Comparison of ENCODE assay signal across 2 cellular contexts in genomic region chr16:87279094-87279658, GRCh38.
TF ChIP-seq lines count a peak whose summit lies in the region.

No MANE protein-coding gene starts in this region.

TF ChIP-seq in HepG2, 621 proteins besides CTCF, POLR2A, EP300 and RAD21:
- TF ChIP-seq PAWR (CRISPR knock-in tag; IDR thresholded peaks at IDR 0.05; ENCODE audit: borderline replicate concordance) = no peak
- TF ChIP-seq GLI4 (CRISPR knock-in tag; IDR thresholded peaks at IDR 0.05; ENCODE audit: borderline replicate concordance) = no peak
- TF ChIP-seq FOXA1 (IDR thresholded peaks at IDR 0.05) = no peak
- no peak for TF ChIP-seq FOXA1 (CRISPR knock-in tag; IDR thresholded peaks at IDR 0.05)
- TF ChIP-seq ZKSCAN5 (CRISPR knock-in tag; IDR thresholded peaks at IDR 0.05) = no peak
- TF ChIP-seq, protein P1, sequence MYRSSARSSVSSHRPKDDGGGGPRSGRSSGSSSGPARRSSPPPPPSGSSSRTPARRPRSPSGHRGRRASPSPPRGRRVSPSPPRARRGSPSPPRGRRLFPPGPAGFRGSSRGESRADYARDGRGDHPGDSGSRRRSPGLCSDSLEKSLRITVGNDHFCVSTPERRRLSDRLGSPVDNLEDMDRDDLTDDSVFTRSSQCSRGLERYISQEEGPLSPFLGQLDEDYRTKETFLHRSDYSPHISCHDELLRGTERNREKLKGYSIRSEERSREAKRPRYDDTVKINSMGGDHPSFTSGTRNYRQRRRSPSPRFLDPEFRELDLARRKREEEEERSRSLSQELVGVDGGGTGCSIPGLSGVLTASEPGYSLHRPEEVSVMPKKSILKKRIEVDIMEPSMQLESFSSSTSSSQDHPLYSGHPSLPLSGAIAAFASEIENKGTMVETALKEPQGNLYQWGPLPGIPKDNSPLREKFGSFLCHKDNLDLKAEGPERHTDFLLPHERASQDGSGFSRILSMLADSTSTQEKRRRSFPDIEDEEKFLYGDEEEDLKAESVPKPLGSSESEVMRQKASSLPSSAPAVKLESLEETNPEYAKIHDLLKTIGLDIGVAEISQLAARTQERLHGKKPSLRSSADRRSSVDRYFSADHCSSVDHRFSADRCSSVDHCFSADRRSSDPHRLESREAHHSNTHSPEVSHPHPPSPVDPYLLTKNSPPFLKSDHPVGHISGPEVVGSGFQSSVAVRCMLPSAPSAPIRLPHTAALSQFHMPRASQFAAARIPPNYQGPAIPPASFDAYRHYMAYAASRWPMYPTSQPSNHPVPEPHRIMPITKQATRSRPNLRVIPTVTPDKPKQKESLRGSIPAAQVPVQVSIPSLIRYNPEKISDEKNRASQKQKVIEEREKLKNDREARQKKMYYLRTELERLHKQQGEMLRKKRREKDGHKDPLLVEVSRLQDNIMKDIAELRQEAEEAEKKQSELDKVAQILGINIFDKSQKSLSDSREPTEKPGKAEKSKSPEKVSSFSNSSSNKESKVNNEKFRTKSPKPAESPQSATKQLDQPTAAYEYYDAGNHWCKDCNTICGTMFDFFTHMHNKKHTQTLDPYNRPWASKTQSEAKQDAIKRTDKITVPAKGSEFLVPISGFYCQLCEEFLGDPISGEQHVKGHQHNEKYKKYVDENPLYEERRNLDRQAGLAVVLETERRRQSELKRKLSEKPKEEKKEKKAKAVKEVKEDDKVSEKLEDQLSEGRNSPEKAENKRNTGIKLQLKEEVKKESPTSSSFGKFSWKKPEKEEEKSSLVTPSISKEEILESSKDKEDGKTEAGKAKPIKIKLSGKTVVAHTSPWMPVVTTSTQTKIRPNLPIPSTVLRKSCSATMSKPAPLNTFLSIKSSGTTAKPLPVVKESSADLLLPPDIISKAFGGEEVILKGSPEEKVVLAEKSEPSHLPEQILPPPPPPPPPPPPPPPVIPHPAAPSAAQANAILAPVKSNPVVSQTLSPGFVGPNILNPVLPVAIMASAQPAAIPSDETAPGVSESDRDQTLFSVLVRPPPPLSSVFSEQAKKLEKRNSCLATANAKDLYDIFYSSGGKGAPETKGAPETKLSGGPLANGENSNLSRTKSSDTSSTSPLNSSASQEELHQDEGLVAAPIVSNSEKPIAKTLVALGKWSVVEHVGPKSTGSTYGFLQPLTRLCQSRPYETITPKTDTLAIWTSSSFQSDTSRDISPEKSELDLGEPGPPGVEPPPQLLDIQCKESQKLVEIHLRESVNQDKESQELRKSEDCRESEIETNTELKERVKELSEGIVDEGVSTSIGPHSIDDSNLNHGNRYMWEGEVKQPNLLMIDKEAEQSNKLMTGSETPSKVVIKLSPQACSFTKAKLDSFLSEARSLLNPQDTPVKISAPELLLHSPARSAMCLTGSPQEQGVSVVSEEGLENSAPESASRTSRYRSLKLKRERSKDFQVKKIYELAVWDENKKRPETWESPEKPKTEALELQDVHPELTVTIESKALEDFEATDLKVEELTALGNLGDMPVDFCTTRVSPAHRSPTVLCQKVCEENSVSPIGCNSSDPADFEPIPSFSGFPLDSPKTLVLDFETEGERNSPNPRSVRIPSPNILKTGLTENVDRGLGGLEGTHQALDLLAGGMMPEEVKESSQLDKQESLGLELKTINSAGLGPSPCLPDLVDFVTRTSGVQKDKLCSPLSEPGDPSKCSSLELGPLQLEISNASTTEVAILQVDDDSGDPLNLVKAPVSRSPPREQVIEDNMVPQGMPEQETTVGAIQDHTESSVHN (CRISPR knock-in tag; IDR thresholded peaks at IDR 0.05) = no peak
- no peak for TF ChIP-seq ZNF83 (CRISPR knock-in tag; IDR thresholded peaks at IDR 0.05; ENCODE audit: borderline replicate concordance)
- TF ChIP-seq UBTF (CRISPR knock-in tag; IDR thresholded peaks at IDR 0.05) = 0 out of 2 replicates have a peak, but pooled peaks have one; percentile 3

TF ChIP-seq in H1, 55 proteins besides CTCF, POLR2A, EP300 and RAD21:
- TF ChIP-seq SP4 (IDR thresholded peaks at IDR 0.05; ENCODE audit: low read length) (no peak), TBP (IDR thresholded peaks at IDR 0.05; ENCODE audit: low read depth, low read length) (no peak), POLR2AphosphoS5 (IDR thresholded peaks at IDR 0.05; ENCODE audit: low read depth, low read length) (no peak)
